Comparison of ENCODE assay signal across 8 cellular contexts in the genomic region with DNA sequence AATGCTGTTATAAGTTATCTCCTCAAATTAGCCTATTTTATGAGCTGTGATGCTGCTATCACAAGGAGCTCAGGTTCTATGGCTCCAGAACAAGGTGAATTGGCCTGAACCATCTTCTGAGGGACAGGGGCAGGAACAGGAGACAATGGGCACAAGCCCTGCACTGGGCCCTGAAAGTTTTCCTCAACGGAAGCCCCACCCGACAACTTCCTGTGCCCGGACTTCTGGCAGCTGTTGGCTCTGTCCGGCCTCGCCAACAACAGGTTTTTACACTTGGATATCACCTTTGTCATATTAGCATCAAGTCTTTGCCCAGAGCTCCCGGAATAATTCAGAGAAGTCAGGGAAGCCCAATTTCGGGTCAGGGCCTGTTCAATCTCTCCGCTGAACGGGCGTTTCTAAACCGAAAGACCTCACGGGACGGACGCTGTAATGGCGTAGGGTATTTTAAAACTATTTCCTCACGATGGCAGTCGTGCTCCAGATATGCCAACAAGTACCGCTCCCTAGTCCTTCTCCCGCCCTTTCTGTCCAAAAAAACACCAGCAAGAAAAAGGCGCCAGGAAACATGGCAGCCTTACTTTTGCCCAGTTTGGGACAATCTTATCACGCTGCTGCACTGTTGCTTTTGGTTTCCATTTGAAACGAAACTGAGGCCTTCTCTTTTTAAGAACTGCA.
DNase-seq lines count a peak whose midpoint lies in the region; ATAC-seq and TF ChIP-seq lines count a peak whose summit lies in the region.

No MANE protein-coding gene starts in this region.

- DNase-seq in GM13977 (ENCODE audit: low spot score) (peak; percentile 43), adrenal gland (peak in 5 of 7 donors; percentile 79 to 88 (median 84)), mucosa of descending colon (peak in 1 of 3 donors; percentile 59), WTC11 (ENCODE audit: low spot score) (no peak), H7 (no peak), Caco-2 (no peak), DMS79 (lab: John Stamatoyannopoulos, UW) (no peak)

- H3K27ac ChIP-seq in adrenal gland, result peak overlapping the region in 3 of 5 donors; percentile 63 to 88 (median 80)

- H3K27me3 ChIP-seq in adrenal gland (no peaks in the 10 kb centered on the region), H7 (ENCODE audit: control insufficient read depth, insufficient read depth, low read length) (peaks cover 2% of the 10 kb centered on the region; the same call in 1 of the 2 replicates), Caco-2 (replicated peaks; ENCODE audit: control insufficient read depth, insufficient read depth, low read length) (no peaks in the 10 kb centered on the region)

- peak overlapping the region in 1 of 4 donors; percentile 63 for H3K4me3 ChIP-seq in adrenal gland
- no peak overlapping the region for H3K4me3 ChIP-seq in mucosa of descending colon
- H3K4me3 ChIP-seq in H7 (ENCODE audit: insufficient read depth, low read depth, low read length), result no peak overlapping the region
- no peak overlapping the region for H3K4me3 ChIP-seq in Caco-2 (ENCODE audit: low read depth, low read length)

- BruUV-seq in Caco-2 (replicated peaks; lab: Mats Ljungman, UMichigan), result no TSS peak

- intact Hi-C loops in adrenal gland (cut with DNase I) (no loop called here), mucosa of descending colon (cut with DNase I, micrococcal nuclease) (no loop called here), Caco-2 (cut with micrococcal nuclease; ENCODE audit: unreplicated experiment) (no loop called here)

- in situ Hi-C loops in GM13977 (cut with MboI; ENCODE audit: low pct_unique_long_range_greater_than_20kb, low sequenced_read_pairs, unreplicated experiment), result no loop called here

- no peak for TF ChIP-seq POLR2A in adrenal gland (IDR thresholded peaks at IDR 0.05)

- POLR2A ChIA-PET in WTC11 (lab: Charles Lee) (no interaction called here), Caco-2 (lab: Charles Lee) (no interaction called here)

- H3K27me3 Mint-ChIP-seq in WTC11 (ENCODE audit: low read depth) (no peaks in the 10 kb centered on the region), Caco-2 (ENCODE audit: insufficient read depth, unreplicated experiment) (no peaks in the 10 kb centered on the region)

- TF ChIP-seq CTCF in GM13977 (IDR thresholded peaks at IDR 0.05; ENCODE audit: extremely low read depth, insufficient read depth, missing control alignments) (peak; percentile 47), adrenal gland (IDR thresholded peaks at IDR 0.05) (peak in 4 of 6 experiments; percentile 6 to 83 (median 47)), mucosa of descending colon (IDR thresholded peaks at IDR 0.05) (no peak), WTC11 (IDR thresholded peaks at IDR 0.05) (no peak), Caco-2 (IDR thresholded peaks at IDR 0.05; ENCODE audit: insufficient read depth in 1 of 2, low read depth in 1 of 2, low read length in 1 of 2, severe bottlenecking in 1 of 2, unreplicated experiment in 1 of 2) (no peak)

- H3K36me3 ChIP-seq in adrenal gland (replicated peaks in 1 of 2) (no peaks in the 10 kb centered on the region), mucosa of descending colon (ENCODE audit: low read depth) (no peaks in the 10 kb centered on the region), H7 (replicated peaks; ENCODE audit: control insufficient read depth, insufficient read depth, low read length) (peaks cover 45% of the 10 kb centered on the region), Caco-2 (ENCODE audit: control insufficient read depth, insufficient read depth, low read length) (0 out of 2 replicates have a peak, but pooled peaks cover 1% of the 10 kb centered on the region)

- H3K36me3 Mint-ChIP-seq in WTC11 (peaks cover 76% of the 10 kb centered on the region), Caco-2 (ENCODE audit: insufficient read depth, unreplicated experiment) (peaks cover 16% of the 10 kb centered on the region)

- H3K27ac Mint-ChIP-seq in WTC11, result no peak overlapping the region
- no peak overlapping the region for H3K27ac Mint-ChIP-seq in Caco-2 (ENCODE audit: unreplicated experiment)

- ATAC-seq in HG02970 (IDR thresholded peaks at IDR 0.05; ENCODE audit: low FRiP score, unreplicated experiment) (peak; percentile 55), mucosa of descending colon (peak; percentile 98), WTC11 (no peak)

- peaks cover 14% of the 10 kb centered on the region for H3K9me3 Mint-ChIP-seq in WTC11
- no peaks in the 10 kb centered on the region for H3K9me3 Mint-ChIP-seq in Caco-2 (ENCODE audit: unreplicated experiment)

- CTCF ChIA-PET in WTC11 (lab: Charles Lee) (no interaction called here), Caco-2 (lab: Charles Lee) (no interaction called here)

- H3K4me1 ChIP-seq in adrenal gland (replicated peaks in 1 of 2) (no peaks in the 10 kb centered on the region), mucosa of descending colon (ENCODE audit: low read depth) (no peaks in the 10 kb centered on the region), Caco-2 (no peaks in the 10 kb centered on the region)

- 51 to 98% (median 73%) methylated on average over 21 to 22 of the region's 22 CpGs for WGBS in adrenal gland, 4 donors

- no peaks in the 10 kb centered on the region for H3K9me3 ChIP-seq in adrenal gland (replicated peaks in 1 of 3)
- no peaks in the 10 kb centered on the region for H3K9me3 ChIP-seq in mucosa of descending colon
- no peaks in the 10 kb centered on the region for H3K9me3 ChIP-seq in Caco-2

- H3K4me3 Mint-ChIP-seq in WTC11 (no peak overlapping the region), Caco-2 (ENCODE audit: unreplicated experiment) (no peak overlapping the region)

- H3K4me1 Mint-ChIP-seq in WTC11 (peaks cover 16% of the 10 kb centered on the region), Caco-2 (ENCODE audit: low read depth, unreplicated experiment) (no peaks in the 10 kb centered on the region)

TF ChIP-seq in WTC11, 78 proteins besides CTCF, POLR2A, EP300 and RAD21 (continues in another document):
- TF ChIP-seq ARID4B (CRISPR knock-in tag; IDR thresholded peaks at IDR 0.05; ENCODE audit: borderline replicate concordance), result no peak
- TF ChIP-seq ESRRA (CRISPR knock-in tag; IDR thresholded peaks at IDR 0.05; ENCODE audit: borderline replicate concordance), result no peak
- TF ChIP-seq RORB (CRISPR knock-in tag; IDR thresholded peaks at IDR 0.05), result no peak
- TF ChIP-seq, protein P1, sequence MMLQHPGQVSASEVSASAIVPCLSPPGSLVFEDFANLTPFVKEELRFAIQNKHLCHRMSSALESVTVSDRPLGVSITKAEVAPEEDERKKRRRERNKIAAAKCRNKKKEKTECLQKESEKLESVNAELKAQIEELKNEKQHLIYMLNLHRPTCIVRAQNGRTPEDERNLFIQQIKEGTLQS (CRISPR knock-in tag; conservative IDR thresholded peaks at IDR 0.05), result no peak
- TF ChIP-seq, protein P2, sequence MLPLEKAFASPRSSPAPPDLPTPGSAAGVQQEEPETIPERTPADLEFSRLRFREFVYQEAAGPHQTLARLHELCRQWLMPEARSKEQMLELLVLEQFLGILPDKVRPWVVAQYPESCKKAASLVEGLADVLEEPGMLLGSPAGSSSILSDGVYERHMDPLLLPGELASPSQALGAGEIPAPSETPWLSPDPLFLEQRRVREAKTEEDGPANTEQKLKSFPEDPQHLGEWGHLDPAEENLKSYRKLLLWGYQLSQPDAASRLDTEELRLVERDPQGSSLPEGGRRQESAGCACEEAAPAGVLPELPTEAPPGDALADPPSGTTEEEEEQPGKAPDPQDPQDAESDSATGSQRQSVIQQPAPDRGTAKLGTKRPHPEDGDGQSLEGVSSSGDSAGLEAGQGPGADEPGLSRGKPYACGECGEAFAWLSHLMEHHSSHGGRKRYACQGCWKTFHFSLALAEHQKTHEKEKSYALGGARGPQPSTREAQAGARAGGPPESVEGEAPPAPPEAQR (CRISPR knock-in tag; IDR thresholded peaks at IDR 0.05), result no peak
- TF ChIP-seq ZNF219 (CRISPR knock-in tag; IDR thresholded peaks at IDR 0.05; ENCODE audit: borderline replicate concordance), result no peak
- TF ChIP-seq USF1 (CRISPR knock-in tag; IDR thresholded peaks at IDR 0.05), result no peak

Comparison
In these comparisons a context has a peak if more than half of its experiments do, and no peak if none do; other contexts are left out.
1. DNase-seq: peak in GM13977 (single experiment) and adrenal gland (5 of 7); none in WTC11 (single experiment), H7 (single experiment), Caco-2 (0 of 2) and DMS79 (single experiment).
2. CTCF ChIP-seq: peak in GM13977 (single experiment) and adrenal gland (4 of 6); none in mucosa of descending colon (single experiment), WTC11 (single experiment) and Caco-2 (0 of 2).